23 cellular contexts compared by ENCODE assay signal in genomic region chr4:35521682-35522081, GRCh38.
"Had no signal": no experiment of that assay in that cellular context is flagged by ENCODE, and none has a peak within 500 bp of the region (broad histone marks: within the 10 kb centered on the region; RNA-seq: fewer than 3 reads in every experiment).

No MANE protein-coding gene starts in this region.

- H3K4me1 ChIP-seq: colonic mucosa, esophagus muscularis mucosa, gastrocnemius medialis, gastroesophageal sphincter, heart left ventricle, heart right ventricle had no signal

- H3K27me3 ChIP-seq: colonic mucosa, dorsolateral prefrontal cortex, esophagus muscularis mucosa, foreskin keratinocyte, gastrocnemius medialis, gastroesophageal sphincter, heart left ventricle, heart right ventricle had no signal

- H3K27ac Mint-ChIP-seq: dendritic cell treated with granulocyte-macrophage colony-stimulating factor and Interleukin-4, amounts not matched to agents 40 ng/mL and 50 ng/mL, for 4 days; effector memory CD8-positive, alpha-beta T cell; endodermal cell had no signal

- H3K9me3 Mint-ChIP-seq: endodermal cell had no signal

- H3K9me3 ChIP-seq: colonic mucosa, esophagus muscularis mucosa, gastrocnemius medialis, gastroesophageal sphincter had no signal

- H3K4me3 ChIP-seq: colonic mucosa, coronary artery, dorsolateral prefrontal cortex, esophagus muscularis mucosa, gastrocnemius medialis, gastroesophageal sphincter, heart left ventricle, heart right ventricle had no signal

- DNase-seq: colonic mucosa; cortex of kidney; dermis blood vessel endothelial cell; dorsolateral prefrontal cortex; effector CD4-positive, alpha-beta T cell; effector CD8-positive, alpha-beta T cell; effector memory CD4-positive, alpha-beta T cell; effector memory CD8-positive, alpha-beta T cell; endodermal cell; erythroblast; foreskin fibroblast; foreskin keratinocyte; foreskin melanocyte; gastrocnemius medialis; glutamatergic neuron; head of caudate nucleus; heart left ventricle; heart right ventricle had no signal

- H3K27me3 Mint-ChIP-seq: dendritic cell treated with granulocyte-macrophage colony-stimulating factor and Interleukin-4, amounts not matched to agents 40 ng/mL and 50 ng/mL, for 4 days; effector memory CD8-positive, alpha-beta T cell had no signal

- H3K36me3 ChIP-seq: colonic mucosa, esophagus muscularis mucosa, gastrocnemius medialis, gastroesophageal sphincter, heart left ventricle, heart right ventricle had no signal

- H3K27ac ChIP-seq: colonic mucosa, coronary artery, dorsolateral prefrontal cortex, epithelial cell of prostate, esophagus muscularis mucosa, foreskin keratinocyte, gastrocnemius medialis, gastroesophageal sphincter, heart left ventricle, heart right ventricle had no signal

- H3K4me1 Mint-ChIP-seq: endodermal cell had no signal

- H3K4me3 Mint-ChIP-seq: dendritic cell treated with granulocyte-macrophage colony-stimulating factor and Interleukin-4, amounts not matched to agents 40 ng/mL and 50 ng/mL, for 4 days; effector memory CD8-positive, alpha-beta T cell; endodermal cell had no signal
